23 cellular contexts compared by ENCODE assay signal in the genomic region with DNA sequence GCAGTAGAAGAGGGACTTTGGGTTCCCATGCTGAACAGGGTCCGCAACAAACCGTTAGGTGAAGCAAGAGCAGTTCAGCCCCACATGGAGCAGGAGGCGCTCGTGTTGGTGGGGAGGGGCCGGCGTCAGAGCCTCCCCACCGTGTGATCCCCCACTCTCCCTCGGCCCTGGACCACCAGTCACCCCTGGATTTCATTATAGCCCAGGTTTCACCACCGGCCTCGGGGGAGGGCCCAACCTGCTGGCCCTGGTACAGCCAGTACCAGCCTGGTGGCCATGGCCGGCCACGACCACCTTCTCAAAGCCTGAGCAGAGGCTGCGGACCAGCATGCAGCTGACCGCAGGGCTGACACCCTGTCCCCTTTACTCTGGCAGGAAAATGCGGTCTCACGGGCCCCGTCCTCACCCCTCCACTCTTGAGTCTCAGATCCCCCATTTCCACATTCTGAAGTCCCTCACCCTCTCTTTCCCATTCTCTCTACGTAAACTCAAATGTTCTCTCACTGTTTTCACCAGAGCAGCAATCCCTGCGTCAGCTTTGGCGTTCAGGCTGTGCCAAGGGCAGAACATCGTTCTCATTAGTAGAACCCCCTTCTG. TPM values are rescaled to one million over a fixed set of nuclear protein-coding genes. Genes with fewer than 3 reads are reported as not detected.
A peak's percentile ranks its signal among the peaks of the same experiment; 100 is the strongest.
DNase-seq lines count a peak whose midpoint lies in the region; ATAC-seq, FAIRE-seq and TF ChIP-seq lines count a peak whose summit lies in the region.
"Had no signal": no experiment of that assay in that cellular context is flagged by ENCODE, and none has a peak within 500 bp of the region (broad histone marks: within the 10 kb centered on the region; RNA-seq: fewer than 3 reads in every experiment).

No MANE protein-coding gene starts in this region.

- DNase-seq in IMR-90 (no peak), kidney (peak; percentile 59), sciatic nerve (ENCODE audit: low spot score) (peak; percentile 55), superior temporal gyrus (ENCODE audit: extremely low spot score) (no peak), NCI-H774 (lab: John Stamatoyannopoulos, UW) (no peak), small intestine (no peak)
- DNase-seq: AML-193; CD4-positive, alpha-beta memory T cell; DND-41; GDM1; GOT3; KBM-7; NCI-H1436 treated with DMSO at 0.1 percent for 48 hours; NCI-H226; NCI-H526 treated with DMSO at 0.1 percent for 48 hours; NK-92 treated with Interleukin-12 subunit alpha and Interleukin-12 subunit beta, amount 100 ng/mL, for 24 hours; OCI-M1 had no signal

- CTCF ChIA-PET in IMR-90 (lab: Yijun Ruan, JAX): no interaction called here

- H3K23ac ChIP-seq in IMR-90 (ENCODE audit: low read depth, low read length): no peak overlapping the region

- H4K20me1 ChIP-seq in IMR-90 (ENCODE audit: insufficient read depth, low read length): no peaks in the 10 kb centered on the region

- no peak overlapping the region; the same call in 1 of the 2 replicates for H2BK20ac ChIP-seq in IMR-90 (ENCODE audit: low read depth, low read length)

- ATAC-seq in IMR-90 (ENCODE audit: low read depth) (no peak), sciatic nerve (no peak), GM21381 (IDR thresholded peaks at IDR 0.05; ENCODE audit: unreplicated experiment) (no peak)

- H2AK5ac ChIP-seq in IMR-90 (ENCODE audit: low read depth, low read length): no peak overlapping the region; the same call in 1 of the 2 replicates

- intact Hi-C loops in IMR-90 (cut with micrococcal nuclease): no loop called here
- intact Hi-C loops in kidney (cut with DNase I): no loop called here
- intact Hi-C loops in sciatic nerve (cut with DNase I): no loop called here

- WGBS in IMR-90 (ENCODE audit: extremely low coverage in 2 of 2, insufficient read length in 1 of 2), 2 experiments: 93% methylated on average over 16 of the region's 21 CpGs; no CpG with 5 or more reads in 1 of the 2 experiments
- 88 to 93% (median 88%) methylated on average over 18 to 21 of the region's 21 CpGs for whole genome bisulfite sequencing in small intestine, 3 donors

- no peak overlapping the region for H3K56ac ChIP-seq in IMR-90 (ENCODE audit: extremely low read depth, insufficient read depth, low read length)

- FAIRE-seq in kidney (lab: Jason Lieb, UNC): no peak
- no peak for FAIRE-seq in small intestine (lab: Jason Lieb, UNC)
- FAIRE-seq: D721Med, GM12892 had no signal

- peaks cover 24 to 68% of the 10 kb centered on the region in 2 experiments for H3K79me1 ChIP-seq in IMR-90 (ENCODE audit: low read depth in 1 of 2, low read length in 2 of 2)

- H3K27ac ChIP-seq in 22Rv1: peak overlapping the region; percentile 100
- H3K27ac ChIP-seq in IMR-90 (ENCODE audit: insufficient read depth, low read length): no peak overlapping the region
- H3K27ac ChIP-seq in kidney (ENCODE audit: low read depth in 2 of 2, low read length in 2 of 2): no peak overlapping the region
- no peak overlapping the region for H3K27ac ChIP-seq in small intestine (ENCODE audit: low read depth in 1 of 2, low read length in 1 of 2)
- H3K27ac ChIP-seq: HL-60 had no signal

- in situ Hi-C loops in IMR-90 (cut with MboI; ENCODE audit: low sequenced_read_pairs): no loop called here

- no peak overlapping the region for H2BK15ac ChIP-seq in IMR-90 (ENCODE audit: low read depth, low read length)

- peaks cover 14% of the 10 kb centered on the region; the same call in 1 of the 2 replicates for H3K9me1 ChIP-seq in IMR-90 (ENCODE audit: insufficient read depth, low read length)

- H3K9ac ChIP-seq in IMR-90 (ENCODE audit: low read depth, low read length) (no peak overlapping the region), kidney (ENCODE audit: low read length in 2 of 2) (no peak overlapping the region)

- H4K91ac ChIP-seq in IMR-90 (ENCODE audit: insufficient read depth, low read depth, low read length): no peak overlapping the region

- H3K4me3 ChIP-seq in IMR-90 (ENCODE audit: insufficient read depth, low read depth, low read length) (no peak overlapping the region), kidney (ENCODE audit: low read length in 2 of 2) (no peak overlapping the region), small intestine (ENCODE audit: low read depth in 1 of 2, low read length in 2 of 2) (no peak overlapping the region)

- H4K5ac ChIP-seq in IMR-90 (ENCODE audit: low read depth, low read length): no peak overlapping the region

- no peak for TF ChIP-seq RAD21 in IMR-90 (IDR thresholded peaks at IDR 0.05; ENCODE audit: low read length)

- TF ChIP-seq POLR2A in IMR-90 (IDR thresholded peaks at IDR 0.05; ENCODE audit: low read depth, low read length): no peak

- H3K36me3 ChIP-seq in IMR-90 (ENCODE audit: control insufficient read depth, insufficient read depth, low read length): peaks cover 16% of the 10 kb centered on the region
- no peaks in the 10 kb centered on the region for H3K36me3 ChIP-seq in kidney (ENCODE audit: control insufficient read depth in 1 of 2, insufficient read depth in 2 of 2, low read length in 2 of 2)
- no peaks in the 10 kb centered on the region for H3K36me3 ChIP-seq in small intestine (ENCODE audit: control insufficient read depth in 2 of 2, insufficient read depth in 2 of 2, low read length in 2 of 2)

- no peak overlapping the region for H2BK5ac ChIP-seq in IMR-90 (ENCODE audit: low read depth, low read length, poor library complexity, severe bottlenecking)

- no peak overlapping the region for H4K8ac ChIP-seq in IMR-90 (ENCODE audit: low read depth in 2 of 2, low read length in 2 of 2)

- no peak for TF ChIP-seq CTCF in 22Rv1 (IDR thresholded peaks at IDR 0.05)
- no peak for TF ChIP-seq CTCF in IMR-90 (conservative IDR thresholded peaks at IDR 0.05; ENCODE audit: low read depth, low read length)
- TF ChIP-seq CTCF in kidney (IDR thresholded peaks at IDR 0.05; ENCODE audit: borderline replicate concordance, extremely low read depth, insufficient read depth): no peak

- H3K18ac ChIP-seq in IMR-90 (ENCODE audit: low read depth, low read length): no peak overlapping the region

- POLR2A ChIA-PET in IMR-90 (lab: Charles Lee; ENCODE audit: unreplicated experiment): no interaction called here

- H2BK120ac ChIP-seq in IMR-90 (ENCODE audit: low read depth, low read length): no peak overlapping the region

- H3K4me2 ChIP-seq in IMR-90 (ENCODE audit: low read depth, low read length): no peak overlapping the region

- no TSS peak for BruUV-seq in IMR-90 (replicated peaks; lab: Mats Ljungman, UMichigan)

- H3K4me1 ChIP-seq in IMR-90 (ENCODE audit: control insufficient read depth, insufficient read depth, low read length): peaks cover 12% of the 10 kb centered on the region
- no peaks in the 10 kb centered on the region for H3K4me1 ChIP-seq in kidney (ENCODE audit: control insufficient read depth in 1 of 2, insufficient read depth in 1 of 2, low read depth in 1 of 2, low read length in 2 of 2)
- H3K4me1 ChIP-seq in small intestine (ENCODE audit: control insufficient read depth in 2 of 2, insufficient read depth in 1 of 2, low read depth in 1 of 2, low read length in 1 of 2): no peaks in the 10 kb centered on the region

- H3K9me3 ChIP-seq in IMR-90 (ENCODE audit: control insufficient read depth, insufficient read depth, low read length) (peaks cover 9% of the 10 kb centered on the region), kidney (ENCODE audit: control insufficient read depth in 1 of 2, low read length in 2 of 2) (peaks cover 0 to 12% of the 10 kb centered on the region in 2 donors), small intestine (ENCODE audit: control insufficient read depth, low read depth) (no peaks in the 10 kb centered on the region)

- no peak overlapping the region for H3K14ac ChIP-seq in IMR-90 (replicated peaks; ENCODE audit: low read depth, low read length)

- no peak overlapping the region for H2AK9ac ChIP-seq in IMR-90 (replicated peaks; ENCODE audit: low read depth, low read length, poor library complexity)

- H3K4ac ChIP-seq in IMR-90 (ENCODE audit: low read depth, low read length): peak overlapping the region; percentile 19; the same call in 1 of the 2 replicates

- no peak overlapping the region for H2AFZ ChIP-seq in IMR-90 (replicated peaks; ENCODE audit: low read length, poor library complexity)

- H3K27me3 ChIP-seq in IMR-90 (ENCODE audit: control insufficient read depth, insufficient read depth, low read length): no peaks in the 10 kb centered on the region
- no peaks in the 10 kb centered on the region for H3K27me3 ChIP-seq in small intestine (ENCODE audit: control insufficient read depth in 2 of 2, insufficient read depth in 2 of 2, low read length in 2 of 2)

- dilution Hi-C loops in IMR-90 (cut with HindIII; ENCODE audit: low sequenced_read_pairs, unreplicated experiment): no loop called here

TF ChIP-seq in IMR-90, 13 proteins besides CTCF, POLR2A, EP300 and RAD21 (continues in another document):
- TF ChIP-seq CHD1 (IDR thresholded peaks at IDR 0.05; ENCODE audit: low read depth, low read length): no peak
- TF ChIP-seq NFE2L2 (IDR thresholded peaks at IDR 0.05; ENCODE audit: low read depth, low read length): no peak
- TF ChIP-seq FOS (IDR thresholded peaks at IDR 0.05; ENCODE audit: low read depth, low read length): no peak
- TF ChIP-seq MXI1 (IDR thresholded peaks at IDR 0.05; ENCODE audit: borderline replicate concordance, low read depth, low read length): no peak
- no peak for TF ChIP-seq SMC3 (IDR thresholded peaks at IDR 0.05; ENCODE audit: low read depth, low read length)
- TF ChIP-seq ELK1 (IDR thresholded peaks at IDR 0.05; ENCODE audit: borderline replicate concordance, low read depth, low read length): no peak
- no peak for TF ChIP-seq RCOR1 (IDR thresholded peaks at IDR 0.05; ENCODE audit: insufficient replicate concordance, low read length)
- no peak for TF ChIP-seq CEBPB (IDR thresholded peaks at IDR 0.05; ENCODE audit: low read depth, low read length)

RNA-seq across cellular contexts. Expression of gene MLPH, which starts 8.6 kb away (rescaled TPM):
- 13.8 and 13.9 TPM in 2 replicates for total RNA-seq in IMR-90 (2012; rRNA removed)
- 21.6 and 23.7 TPM in 2 replicates for polyA plus RNA-seq in IMR-90 (2012; rRNA removed)
- polyA plus RNA-seq in IMR-90 (2012; cell fraction: cytosol; rRNA removed): 12.9 and 20.1 TPM in 2 replicates
- polyA plus RNA-seq in IMR-90 (2012; cell fraction: nucleus; rRNA removed; ENCODE audit: low replicate concordance): 50.9 and 66.0 TPM in 2 replicates
- total RNA-seq in kidney: 9.6 TPM
- polyA plus RNA-seq in kidney (ENCODE audit: insufficient read depth, low read depth, low replicate concordance): 4.6 TPM
- total RNA-seq in sciatic nerve: 25.5 TPM
- 10 to 100 TPM; 13.2 to 18.9 (median 18.8) TPM for polyA plus RNA-seq in small intestine
- total RNA-seq: A673; CD4-positive, alpha-beta memory T cell had no signal
- polyA plus RNA-seq: CD4-positive, alpha-beta memory T cell had no signal

Comparison
In these comparisons a context has a peak if more than half of its experiments do, and no peak if none do; other contexts are left out.
1. DNase-seq: peak in kidney (single experiment) and sciatic nerve (single experiment); none in IMR-90 (single experiment), superior temporal gyrus (single experiment), NCI-H774 (single experiment) and small intestine (single experiment).